Comparison of ENCODE assay signal across 8 cellular contexts in genomic region chr3:8663177-8664061, GRCh38. TPM values are rescaled to one million over a fixed set of nuclear protein-coding genes. Genes with fewer than 3 reads are reported as not detected.
DNase-seq lines count a peak whose midpoint lies in the region; ATAC-seq and TF ChIP-seq lines count a peak whose summit lies in the region.

No MANE protein-coding gene starts in this region.

- no peaks in the 10 kb centered on the region for H3K27me3 ChIP-seq in psoas muscle (ENCODE audit: insufficient read depth in 3 of 3, low read length in 2 of 3)

- WGBS in psoas muscle, 3 donors: 58 to 74% (median 66%) methylated on average over 12 of the region's 12 CpGs

- peaks cover 15% of the 10 kb centered on the region for H3K4me1 ChIP-seq in psoas muscle

- H3K9me3 ChIP-seq in psoas muscle: no peaks in the 10 kb centered on the region

- TF ChIP-seq CTCF in psoas muscle (IDR thresholded peaks at IDR 0.05): peak; percentile 72

- no peaks in the 10 kb centered on the region for H3K36me3 ChIP-seq in psoas muscle (ENCODE audit: insufficient read depth in 1 of 2, low read depth in 1 of 2)

- no peak overlapping the region for H3K27ac ChIP-seq in psoas muscle

- peak; percentile 59 to 81 (median 68) for ATAC-seq in psoas muscle
- ATAC-seq in HG02870 (IDR thresholded peaks at IDR 0.05; ENCODE audit: unreplicated experiment): no peak

- DNase-seq in NK-92 treated with Interleukin-12 subunit alpha and Interleukin-12 subunit beta, amount 100 ng/mL, for 24 hours (lab: John Stamatoyannopoulos, UW): peak; percentile 2
- DNase-seq in NK-92 (lab: John Stamatoyannopoulos, UW; ENCODE audit: unreplicated experiment) (no peak), H4 (ENCODE audit: low spot score) (peak; percentile 65), NCI-H1694 treated with DMSO at 0.1 percent for 48 hours (lab: John Stamatoyannopoulos, UW) (peak; percentile 1), germinal center (ENCODE audit: low spot score) (peak; percentile 65), psoas muscle (peak; percentile 32 to 57)
- peak; percentile 59 to 70 for DNase-seq in activated CD4-positive, alpha-beta T cell treated with anti-CD3 and anti-CD28 coated beads, Interleukin-2, amount 50 U/mL, for 48 hours

- no peak overlapping the region for H3K4me3 ChIP-seq in psoas muscle

- intact Hi-C loops in psoas muscle (cut with DNase I): loop anchor here in 1 of 2 donors (2.0 to 10.0 kb wide), 3 partner anchors 69 to 301 kb away; partner anchors contain the start of genes CAV3 and RAD18

RNA-seq across cellular contexts. Expression of gene SSUH2, which starts 18.8 kb away (rescaled TPM):
- 0.06 TPM in 1 of 2 replicates, not detected in the other for total RNA-seq in H4 (2014; rRNA removed; shearing (Covaris generic))
- 1 to 10 TPM in 1 of 4 donors, under 1 TPM in 3; 0.24 to 1.1 (median 0.53) TPM for total RNA-seq in psoas muscle
- under 1 TPM; 0.11 to 0.49 (median 0.36) TPM for polyA plus RNA-seq in psoas muscle
